In genomic region chr1:46098043-46098712, GRCh38 we compare ENCODE assay signal across 29 cellular contexts. TPM values are rescaled to one million over a fixed set of nuclear protein-coding genes. Genes with fewer than 3 reads are reported as not detected.
A peak's percentile ranks its signal among the peaks of the same experiment; 100 is the strongest.
DNase-seq lines count a peak whose midpoint lies in the region; ATAC-seq, FAIRE-seq and TF ChIP-seq lines count a peak whose summit lies in the region.
"Had no signal": no experiment of that assay in that cellular context is flagged by ENCODE, and none has a peak within 500 bp of the region (broad histone marks: within the 10 kb centered on the region; RNA-seq: fewer than 3 reads in every experiment).

No MANE protein-coding gene starts in this region.

- no peak overlapping the region for H3K4me3 ChIP-seq in endodermal cell (ENCODE audit: low read length)
- no peak overlapping the region for H3K4me3 ChIP-seq in CD8-positive, alpha-beta T cell (ENCODE audit: low read depth, low read length)
- H3K4me3 ChIP-seq: BLaER1, gastroesophageal sphincter, HAP-1, hepatocyte, lung, mucosa of descending colon, prostate gland, right lobe of liver, tibial nerve had no signal

- no peaks in the 10 kb centered on the region for H3K27me3 ChIP-seq in endodermal cell (ENCODE audit: control insufficient read depth, insufficient read depth, low read length, poor library complexity, severe bottlenecking)
- H3K27me3 ChIP-seq in CD8-positive, alpha-beta T cell (ENCODE audit: insufficient read depth, low read length), result no peaks in the 10 kb centered on the region
- H3K27me3 ChIP-seq: BLaER1, gastroesophageal sphincter, hepatocyte, right lobe of liver, tibial nerve had no signal

- CTCF ChIA-PET in CD8-positive, alpha-beta T cell (lab: Charles Lee), result no interaction called here

- 84 to 100% methylated on average over 2 to 3 of the region's 3 CpGs for WGBS in endodermal cell (ENCODE audit: insufficient coverage in 1 of 2, insufficient read length in 1 of 2), 2 experiments

- H3K36me3 Mint-ChIP-seq in endodermal cell (ENCODE audit: low read depth) (peaks cover 43% of the 10 kb centered on the region), immature natural killer cell (peaks cover 0 to 8% (median 0%) of the 10 kb centered on the region in 3 donors)
- no peaks in the 10 kb centered on the region for H3K36me3 Mint-ChIP-seq in CD8-positive, alpha-beta T cell

- peaks cover 30% of the 10 kb centered on the region for H3K9me3 ChIP-seq in endodermal cell (ENCODE audit: control insufficient read depth, low read length)
- no peaks in the 10 kb centered on the region for H3K9me3 ChIP-seq in CD8-positive, alpha-beta T cell (ENCODE audit: low read length)
- H3K9me3 ChIP-seq: mucosa of descending colon, prostate gland, right lobe of liver had no signal

- no peak for ATAC-seq in CD8-positive, alpha-beta T cell
- ATAC-seq in GM19452 (IDR thresholded peaks at IDR 0.05; ENCODE audit: unreplicated experiment), result no peak
- ATAC-seq: gastroesophageal sphincter, mucosa of descending colon, natural killer cell, right lobe of liver had no signal

- no peak for TF ChIP-seq POLR2A in GM12891 (IDR thresholded peaks at IDR 0.05; ENCODE audit: low read depth, low read length)

- H3K4me1 Mint-ChIP-seq in endodermal cell, result no peaks in the 10 kb centered on the region
- no peaks in the 10 kb centered on the region for H3K4me1 Mint-ChIP-seq in CD8-positive, alpha-beta T cell (ENCODE audit: low read depth)
- no peaks in the 10 kb centered on the region for H3K4me1 Mint-ChIP-seq in immature natural killer cell
- H3K4me1 Mint-ChIP-seq: activated naive CD4-positive, alpha-beta T cell treated with anti-CD3 and anti-CD28 coated beads, Interleukin-2, amount 10 ng/mL, durations not matched to agents 7 days and 5 days; natural killer cell had no signal

- H3K27ac ChIP-seq in endodermal cell (ENCODE audit: low read depth, low read length), result no peak overlapping the region
- H3K27ac ChIP-seq in CD8-positive, alpha-beta T cell (ENCODE audit: low read depth, low read length), result no peak overlapping the region
- H3K27ac ChIP-seq: BLaER1, gastroesophageal sphincter, hepatocyte, prostate gland, right lobe of liver, tibial nerve had no signal

- no peak overlapping the region for H3K4me3 Mint-ChIP-seq in endodermal cell
- H3K4me3 Mint-ChIP-seq in CD8-positive, alpha-beta T cell, result no peak overlapping the region
- H3K4me3 Mint-ChIP-seq in immature natural killer cell, result no peak overlapping the region
- H3K4me3 Mint-ChIP-seq: activated naive CD4-positive, alpha-beta T cell treated with anti-CD3 and anti-CD28 coated beads, Interleukin-2, amount 10 ng/mL, durations not matched to agents 7 days and 5 days; activated T-helper 1 cell treated with anti-CD3 and anti-CD28 coated beads, Interleukin-12 subunit alpha, Interleukin-12 subunit beta, Interleukin-2, Interleukin-4 antibody, amounts not matched to agents 30 ng/mL and 10 ng/mL and 1 ng/mL, durations not matched to agents 14 hours and 24 hours and 36 hours; natural killer cell had no signal

- FAIRE-seq in D721Med (lab: Jason Lieb, UNC) (peak; percentile 91), GM12891 (lab: Jason Lieb, UNC) (peak; percentile 92)
- FAIRE-seq: bronchial epithelial cell, RCC 7860 had no signal

- TF ChIP-seq CTCF in D721Med (IDR thresholded peaks at IDR 0.05; ENCODE audit: insufficient read depth, missing control alignments), result no peak
- peak; percentile 14 for TF ChIP-seq CTCF in endodermal cell (conservative IDR thresholded peaks at IDR 0.05)
- no peak for TF ChIP-seq CTCF in CD8-positive, alpha-beta T cell (IDR thresholded peaks at IDR 0.05)

- intact Hi-C loops in CD8-positive, alpha-beta T cell (cut with DNase I, micrococcal nuclease), result no loop called here

- H3K4me1 ChIP-seq in endodermal cell (ENCODE audit: control insufficient read depth, insufficient read depth, low read length), result no peaks in the 10 kb centered on the region
- no peaks in the 10 kb centered on the region for H3K4me1 ChIP-seq in CD8-positive, alpha-beta T cell (ENCODE audit: insufficient read depth, low read length)
- H3K4me1 ChIP-seq: HAP-1, prostate gland, right lobe of liver, tibial nerve had no signal

- H3K27ac Mint-ChIP-seq in endodermal cell, result no peak overlapping the region
- no peak overlapping the region for H3K27ac Mint-ChIP-seq in CD8-positive, alpha-beta T cell
- no peak overlapping the region for H3K27ac Mint-ChIP-seq in immature natural killer cell
- H3K27ac Mint-ChIP-seq: activated T-helper 1 cell treated with anti-CD3 and anti-CD28 coated beads, Interleukin-12 subunit alpha, Interleukin-12 subunit beta, Interleukin-2, Interleukin-4 antibody, amounts not matched to agents 30 ng/mL and 10 ng/mL and 1 ng/mL, durations not matched to agents 14 hours and 24 hours and 36 hours; natural killer cell had no signal

- H3K36me3 ChIP-seq in endodermal cell (ENCODE audit: control insufficient read depth, insufficient read depth, low read length), result peaks cover 7% of the 10 kb centered on the region
- H3K36me3 ChIP-seq in CD8-positive, alpha-beta T cell (ENCODE audit: insufficient read depth, low read length), result no peaks in the 10 kb centered on the region
- H3K36me3 ChIP-seq: gastroesophageal sphincter, HAP-1, prostate gland, right lobe of liver, tibial nerve had no signal

- H3K9ac ChIP-seq in endodermal cell (ENCODE audit: extremely low read depth, low read length, poor library complexity, severe bottlenecking), result no peak overlapping the region
- H3K9ac ChIP-seq: BLaER1 had no signal

- H3K9me3 Mint-ChIP-seq in endodermal cell, result peaks cover 22% of the 10 kb centered on the region
- peaks cover 6% of the 10 kb centered on the region for H3K9me3 Mint-ChIP-seq in CD8-positive, alpha-beta T cell
- no peaks in the 10 kb centered on the region for H3K9me3 Mint-ChIP-seq in immature natural killer cell
- H3K9me3 Mint-ChIP-seq: natural killer cell had no signal

- POLR2A ChIA-PET in CD8-positive, alpha-beta T cell (lab: Charles Lee), result no interaction called here

- DNase-seq in D721Med (ENCODE audit: insufficient read length, low spot score) (no peak), GM12891 (ENCODE audit: insufficient read length, low spot score) (no peak), LHCN-M2 (ENCODE audit: low read depth) (peak; percentile 30), endodermal cell (no peak), immature natural killer cell (no peak)
- DNase-seq in CD8-positive, alpha-beta T cell, result no peak
- DNase-seq: activated CD4-positive, alpha-beta T cell treated with anti-CD3 and anti-CD28 coated beads for 4 hours; activated naive CD4-positive, alpha-beta T cell treated with anti-CD3 and anti-CD28 coated beads, Interleukin-2, amount 10 ng/mL, durations not matched to agents 7 days and 5 days; mucosa of descending colon; natural killer cell; NCI-H1048; NCI-H1694 treated with DMSO at 0.1 percent for 48 hours; NCI-H446; NCI-H82; nucleus accumbens; right lobe of liver; stimulated activated CD8-positive, alpha-beta memory T cell treated with anti-CD3 and anti-CD28 coated beads, Interleukin-4, amount 100 ng/mL, for 48 hours; SW 1271 had no signal

- no peaks in the 10 kb centered on the region for H3K27me3 Mint-ChIP-seq in endodermal cell (ENCODE audit: insufficient read depth)
- H3K27me3 Mint-ChIP-seq in CD8-positive, alpha-beta T cell (ENCODE audit: low read depth), result no peaks in the 10 kb centered on the region
- no peaks in the 10 kb centered on the region for H3K27me3 Mint-ChIP-seq in immature natural killer cell (ENCODE audit: low read depth in 3 of 3)

TF ChIP-seq in GM12891, 5 proteins besides CTCF, POLR2A, EP300 and RAD21:
- TF ChIP-seq POLR2AphosphoS5 (IDR thresholded peaks at IDR 0.05; ENCODE audit: low read depth, low read length), result no peak
- TF ChIP-seq POU2F2 (IDR thresholded peaks at IDR 0.05; ENCODE audit: low read depth, low read length), result no peak
- TF ChIP-seq PAX5 (IDR thresholded peaks at IDR 0.05; ENCODE audit: insufficient read depth, low read length, severe bottlenecking), result no peak
- TF ChIP-seq SPI1 (IDR thresholded peaks at IDR 0.05; ENCODE audit: low read depth, low read length), result no peak
- no peak for TF ChIP-seq TAF1 (IDR thresholded peaks at IDR 0.05; ENCODE audit: low read depth, low read length)

RNA-seq across cellular contexts. Expression of gene PIK3R3, which starts 34.3 kb away (rescaled TPM):
- polyA plus RNA-seq in GM12891 (2012; ENCODE audit: low read depth, missing spikeins), result 5.9 TPM
- total RNA-seq in LHCN-M2 (2014; rRNA removed) (13.4 and 19.2 TPM in 2 replicates), endodermal cell (10 to 100 TPM; 18.4 to 19.0 TPM)
- 8.0 TPM for polyA plus RNA-seq in LHCN-M2 (2012)
- polyA plus RNA-seq in endodermal cell (2013, experiment 1 of 2), result 31.1 TPM
- 30.2 TPM for polyA plus RNA-seq in endodermal cell (2013, experiment 2 of 2)
- total RNA-seq in CD8-positive, alpha-beta T cell, result under 1 TPM; 0.71 to 0.94 TPM
- 1 to 10 TPM; 1.6 to 7.7 (median 3.7) TPM for polyA plus RNA-seq in immature natural killer cell
